In genomic region chr21:31921079-31921478, GRCh38 we compare ENCODE assay signal across 16 cellular contexts.
"Had no signal": no experiment of that assay in that cellular context is flagged by ENCODE, and none has a peak within 500 bp of the region (broad histone marks: within the 10 kb centered on the region; RNA-seq: fewer than 3 reads in every experiment).

No MANE protein-coding gene starts in this region.

- H3K4me1 ChIP-seq: gastrocnemius medialis, heart left ventricle, parathyroid adenoma had no signal

- H3K27ac ChIP-seq: gastrocnemius medialis, heart left ventricle, parathyroid adenoma, thoracic aorta had no signal

- H3K9ac ChIP-seq: parathyroid adenoma had no signal

- H3K79me2 ChIP-seq: parathyroid adenoma had no signal

- H3K36me3 ChIP-seq: gastrocnemius medialis, heart left ventricle, thoracic aorta had no signal

- H3K4me3 ChIP-seq: body of pancreas, gastrocnemius medialis, heart left ventricle, lung, thoracic aorta had no signal

- H3K27me3 ChIP-seq: body of pancreas, gastrocnemius medialis, heart left ventricle had no signal

- H3K9me3 ChIP-seq: body of pancreas, gastrocnemius medialis, thoracic aorta had no signal

- ATAC-seq: gastrocnemius medialis; heart left ventricle; left colon; stimulated activated effector memory CD8-positive, alpha-beta T cell treated with anti-CD3 and anti-CD28 coated beads, Interleukin-12 subunit alpha, Interleukin-12 subunit beta, amount 100 ng/mL, for 72 hours had no signal

- H2AFZ ChIP-seq: parathyroid adenoma had no signal

- DNase-seq: activated CD4-positive, alpha-beta T cell treated with anti-CD3 and anti-CD28 coated beads, Interleukin-2, amount 10 ng/mL, durations not matched to agents 7 days and 5 days; activated CD8-positive, alpha-beta memory T cell treated with anti-CD3 and anti-CD28 coated beads for 24 hours; activated naive CD8-positive, alpha-beta T cell treated with anti-CD3 and anti-CD28 coated beads for 36 hours; amygdala; body of pancreas; cortex of kidney; effector CD8-positive, alpha-beta T cell; gastrocnemius medialis; heart left ventricle; naive B cell; retina had no signal
